In genomic region chrX:131792356-131792749, GRCh38 we compare ENCODE assay signal across 1 cellular context.
TF ChIP-seq lines count a peak whose summit lies in the region.

No MANE protein-coding gene starts in this region.

TF ChIP-seq in SK-N-SH, 30 proteins besides CTCF, POLR2A, EP300 and RAD21 (continued from another document):
- TF ChIP-seq REST (IDR thresholded peaks at IDR 0.05; ENCODE audit: low read depth, low read length) (no peak), RCOR1 (IDR thresholded peaks at IDR 0.05; ENCODE audit: low read length) (no peak; the same call in 1 of the 2 replicates)
